8 cellular contexts compared by ENCODE assay signal in the genomic region with DNA sequence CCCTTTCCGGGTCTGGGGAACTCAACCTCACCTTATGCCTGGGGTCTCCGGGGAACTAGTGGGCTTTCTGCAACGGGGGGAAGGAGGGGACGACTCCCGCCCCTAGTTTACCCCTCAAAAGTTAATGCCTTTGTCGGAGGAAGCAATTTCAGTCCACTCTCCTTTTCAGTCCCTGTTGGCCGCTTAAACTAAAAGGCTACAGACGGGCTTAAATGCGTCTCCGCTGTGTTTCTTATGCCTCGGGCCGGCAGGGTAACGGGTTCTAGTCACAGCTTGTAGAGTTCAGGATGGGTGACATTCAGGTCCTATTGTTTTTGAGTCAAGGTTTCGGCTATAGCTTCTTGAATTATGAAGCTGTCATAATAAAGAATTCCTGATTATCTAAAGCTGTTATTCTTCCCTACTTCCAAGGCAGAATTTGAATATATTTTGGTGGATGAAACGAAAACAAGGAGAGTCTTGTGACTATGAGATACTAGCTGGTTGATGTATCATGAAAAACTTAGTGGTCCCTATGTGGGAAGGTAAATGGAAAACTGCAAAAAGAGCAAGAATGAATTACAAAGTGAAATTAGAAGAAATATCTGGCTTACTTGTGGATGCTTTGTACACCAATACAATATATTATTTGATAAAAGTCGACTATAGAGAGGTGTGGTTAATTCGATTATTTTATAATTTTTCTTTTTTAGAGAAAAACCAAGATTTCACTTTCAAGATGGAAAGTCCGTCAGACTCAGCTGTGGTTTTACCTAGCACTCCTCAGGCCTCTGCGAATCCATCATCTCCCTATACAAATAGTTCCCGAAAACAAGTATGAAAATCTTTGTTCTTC. TPM values are rescaled to one million over a fixed set of nuclear protein-coding genes. Genes with fewer than 3 reads are reported as not detected.
DNase-seq lines count a peak whose midpoint lies in the region; ATAC-seq and TF ChIP-seq lines count a peak whose summit lies in the region.

No MANE protein-coding gene starts in this region.

- no peaks in the 10 kb centered on the region for H3K9me3 ChIP-seq in HUES6 (ENCODE audit: control insufficient read depth, insufficient read depth, low read depth, low read length)

- H3K4me1 Mint-ChIP-seq in stimulated activated naive CD8-positive, alpha-beta T cell treated with anti-CD3 and anti-CD28 coated beads, Interleukin-15, Interleukin-2, amounts not matched to agents 100 ng/mL and 50 ng/mL, for 24 hours (ENCODE audit: low read depth) = peaks cover 57% of the 10 kb centered on the region
- H3K4me1 Mint-ChIP-seq in activated naive CD8-positive, alpha-beta T cell (ENCODE audit: low read depth) = peaks cover 40% of the 10 kb centered on the region

- H3K4me1 ChIP-seq in HUES6 (ENCODE audit: control insufficient read depth, insufficient read depth, low read length) = peaks cover 28% of the 10 kb centered on the region

- DNase-seq in stimulated activated naive CD8-positive, alpha-beta T cell treated with anti-CD3 and anti-CD28 coated beads, Interleukin-15, Interleukin-2, amounts not matched to agents 100 U/mL and 50 U/mL, for 24 hours = no peak
- DNase-seq in hepatic stellate cell (ENCODE audit: low spot score) (peak; percentile 8), COR-L47 (lab: John Stamatoyannopoulos, UW) (no peak), omental fat pad (ENCODE audit: low spot score) (no peak)

- H3K27ac ChIP-seq in HUES6 (ENCODE audit: low read depth, low read length) (peak overlapping the region; percentile 42; the same call in 1 of the 2 replicates), skin epidermis (peak overlapping the region; percentile 57 to 99 (median 96))

- peak overlapping the region; percentile 86 for H3K4me3 Mint-ChIP-seq in stimulated activated naive CD8-positive, alpha-beta T cell treated with anti-CD3 and anti-CD28 coated beads, Interleukin-15, Interleukin-2, amounts not matched to agents 100 ng/mL and 50 ng/mL, for 24 hours
- peak overlapping the region; percentile 93 for H3K4me3 Mint-ChIP-seq in activated naive CD8-positive, alpha-beta T cell

- H3K36me3 Mint-ChIP-seq in stimulated activated naive CD8-positive, alpha-beta T cell treated with anti-CD3 and anti-CD28 coated beads, Interleukin-15, Interleukin-2, amounts not matched to agents 100 ng/mL and 50 ng/mL, for 24 hours (ENCODE audit: low read depth) = peaks cover 19% of the 10 kb centered on the region
- H3K36me3 Mint-ChIP-seq in activated naive CD8-positive, alpha-beta T cell = no peaks in the 10 kb centered on the region

- no peaks in the 10 kb centered on the region for H3K9me3 Mint-ChIP-seq in stimulated activated naive CD8-positive, alpha-beta T cell treated with anti-CD3 and anti-CD28 coated beads, Interleukin-15, Interleukin-2, amounts not matched to agents 100 ng/mL and 50 ng/mL, for 24 hours
- no peaks in the 10 kb centered on the region for H3K9me3 Mint-ChIP-seq in activated naive CD8-positive, alpha-beta T cell (ENCODE audit: low read depth)

- H3K9ac ChIP-seq in HUES6 (ENCODE audit: low read length) = peak overlapping the region; percentile 88

- H3K27me3 Mint-ChIP-seq in stimulated activated naive CD8-positive, alpha-beta T cell treated with anti-CD3 and anti-CD28 coated beads, Interleukin-15, Interleukin-2, amounts not matched to agents 100 ng/mL and 50 ng/mL, for 24 hours = no peaks in the 10 kb centered on the region
- H3K27me3 Mint-ChIP-seq in activated naive CD8-positive, alpha-beta T cell = peaks cover 2% of the 10 kb centered on the region

- 0 out of 2 replicates have a peak, but pooled peaks cover 5% of the 10 kb centered on the region for H3K36me3 ChIP-seq in HUES6 (ENCODE audit: control insufficient read depth, insufficient read depth, low read length)

- ATAC-seq in stimulated activated naive CD8-positive, alpha-beta T cell treated with anti-CD3 and anti-CD28 coated beads, Interleukin-15, Interleukin-2, amounts not matched to agents 100 U/mL and 50 U/mL, for 24 hours = no peak
- no peak for ATAC-seq in omental fat pad (ENCODE audit: low FRiP score)

- peak overlapping the region; percentile 93 for H3K27ac Mint-ChIP-seq in stimulated activated naive CD8-positive, alpha-beta T cell treated with anti-CD3 and anti-CD28 coated beads, Interleukin-15, Interleukin-2, amounts not matched to agents 100 ng/mL and 50 ng/mL, for 24 hours
- peak overlapping the region; percentile 97 for H3K27ac Mint-ChIP-seq in activated naive CD8-positive, alpha-beta T cell

- H3K27me3 ChIP-seq in HUES6 (ENCODE audit: control insufficient read depth, insufficient read depth, low read length) = no peaks in the 10 kb centered on the region

- H3K4me3 ChIP-seq in HUES6 (ENCODE audit: low read depth, low read length) (peak overlapping the region; percentile 66), skin epidermis (peak overlapping the region; percentile 60 to 80 (median 68))

- no peak for TF ChIP-seq CTCF in omental fat pad (IDR thresholded peaks at IDR 0.05)

RNA-seq across cellular contexts. Expression of a gene that starts 0.5 kb away (rescaled TPM):
- 1 to 10 TPM; 4.7 to 8.2 (median 6.0) TPM for total RNA-seq in omental fat pad

RNA-seq across cellular contexts. Expression of a gene that starts 36.8 kb away (rescaled TPM):
- 1 to 10 TPM in 2 of 4 donors, under 1 TPM in 2; 0.13 to 2.2 (median 1.2) TPM for total RNA-seq in omental fat pad
